17 cellular contexts compared by ENCODE assay signal in genomic region chr12:3379079-3379478, GRCh38.
DNase-seq lines count a peak whose midpoint lies in the region; ATAC-seq, FAIRE-seq and TF ChIP-seq lines count a peak whose summit lies in the region.
"Had no signal": no experiment of that assay in that cellular context is flagged by ENCODE, and none has a peak within 500 bp of the region (broad histone marks: within the 10 kb centered on the region; RNA-seq: fewer than 3 reads in every experiment).

No MANE protein-coding gene starts in this region.

- H3K4me3 ChIP-seq in right atrium auricular region (no peak overlapping the region), heart left ventricle (no peak overlapping the region), LNCaP clone FGC (ENCODE audit: low read depth, low read length) (no peak overlapping the region), H1 (ENCODE audit: extremely low read depth in 1 of 4, insufficient read depth in 2 of 4, low read depth in 3 of 4, low read length in 4 of 4) (no peak overlapping the region)
- H3K4me3 ChIP-seq: GM12878 had no signal

- no peaks in the 10 kb centered on the region for H3K9me3 ChIP-seq in right atrium auricular region
- H3K9me3 ChIP-seq in heart left ventricle: no peaks in the 10 kb centered on the region
- no peaks in the 10 kb centered on the region for H3K9me3 ChIP-seq in H1 (ENCODE audit: insufficient read depth in 2 of 2, low read depth in 1 of 2, low read length in 1 of 2)
- H3K9me3 ChIP-seq: BE2C had no signal

- TF ChIP-seq CTCF in right atrium auricular region (IDR thresholded peaks at IDR 0.05) (no peak), heart left ventricle (IDR thresholded peaks at IDR 0.05) (no peak), LNCaP clone FGC (IDR thresholded peaks at IDR 0.05; ENCODE audit: control insufficient read depth, extremely low read depth, insufficient read depth) (no peak), H1 (IDR thresholded peaks at IDR 0.05; ENCODE audit: control extremely low read depth in 1 of 3, insufficient read depth in 1 of 3, low read depth in 1 of 3, low read length in 3 of 3) (no peak)

- no peak overlapping the region for H3K9ac ChIP-seq in H1 (replicated peaks in 1 of 4; ENCODE audit: extremely low read depth in 1 of 4, low read depth in 3 of 4, low read length in 3 of 4)

- H3K18ac ChIP-seq in H1 (ENCODE audit: extremely low read depth, low read length): no peak overlapping the region; the same call in 1 of the 2 replicates

- H3K27ac ChIP-seq in right atrium auricular region: no peak overlapping the region
- no peak overlapping the region for H3K27ac ChIP-seq in heart left ventricle
- H3K27ac ChIP-seq in H1 (ENCODE audit: low read depth, low read length): no peak overlapping the region
- H3K27ac ChIP-seq: C4-2B had no signal

- H3K14ac ChIP-seq in H1 (ENCODE audit: insufficient read length): no peak overlapping the region

- no peak overlapping the region for H3K4ac ChIP-seq in H1 (replicated peaks; ENCODE audit: insufficient read length, low read depth, low read length)

- H2AFZ ChIP-seq in H1 (ENCODE audit: low read length): peak overlapping the region; percentile 77; the same call in 1 of the 2 replicates

- peak; percentile 7 for DNase-seq in right atrium auricular region (ENCODE audit: low spot score)
- no peak for DNase-seq in heart left ventricle
- DNase-seq in LNCaP clone FGC (ENCODE audit: low read depth): peak; percentile 59
- peak in 1 of 2 experiments; percentile 17 for DNase-seq in H1 (ENCODE audit: low read depth in 1 of 2, low spot score in 2 of 2)
- no peak for DNase-seq in NCI-H226
- DNase-seq in activated CD8-positive, alpha-beta memory T cell treated with anti-CD3 and anti-CD28 coated beads, Interleukin-2, amount 10 ng/mL, durations not matched to agents 7 days and 5 days: no peak
- DNase-seq: BE2C; CD4-positive, alpha-beta memory T cell; COR-L47; H7 had no signal

- H3K4me1 Mint-ChIP-seq in activated CD8-positive, alpha-beta memory T cell treated with anti-CD3 and anti-CD28 coated beads, Interleukin-2, amount 10 ng/mL, durations not matched to agents 7 days and 5 days: peaks cover 3% of the 10 kb centered on the region
- H3K4me1 Mint-ChIP-seq: CD4-positive, alpha-beta memory T cell; IgD-negative memory B cell had no signal

- no peak overlapping the region for H3K4me3 Mint-ChIP-seq in activated CD8-positive, alpha-beta memory T cell treated with anti-CD3 and anti-CD28 coated beads, Interleukin-2, amount 10 ng/mL, durations not matched to agents 7 days and 5 days
- H3K4me3 Mint-ChIP-seq: CD4-positive, alpha-beta memory T cell; IgD-negative memory B cell had no signal

- no peak overlapping the region for H2BK15ac ChIP-seq in H1 (ENCODE audit: low read length)

- 68 to 79% (median 73%) methylated on average over 6 of the region's 6 CpGs for WGBS in heart left ventricle, 4 donors
- 82% methylated on average over 6 of the region's 6 CpGs; no CpG with 5 or more reads in 1 of the 2 experiments for WGBS in H1 (ENCODE audit: extremely low coverage in 1 of 2, insufficient coverage in 1 of 2, insufficient read length in 1 of 2, insufficient replicate concordance in 2 of 2, low coverage in 1 of 2, low lambda C conversion rate in 2 of 2, missing lambda C conversion rate in 1 of 2), 2 experiments

- no peak overlapping the region for H3K27ac Mint-ChIP-seq in activated CD8-positive, alpha-beta memory T cell treated with anti-CD3 and anti-CD28 coated beads, Interleukin-2, amount 10 ng/mL, durations not matched to agents 7 days and 5 days
- H3K27ac Mint-ChIP-seq: IgD-negative memory B cell had no signal

- H2BK5ac ChIP-seq in H1 (ENCODE audit: low read depth, low read length): 0 out of 2 replicates have a peak overlapping the region, but pooled peaks have one; percentile 26

- no peak overlapping the region for H2AK5ac ChIP-seq in H1 (ENCODE audit: low read depth, low read length)

- peaks cover 0 to 15% of the 10 kb centered on the region in 2 donors for H3K4me1 ChIP-seq in right atrium auricular region
- peaks cover 0 to 19% (median 3%) of the 10 kb centered on the region in 12 donors for H3K4me1 ChIP-seq in heart left ventricle
- no peaks in the 10 kb centered on the region for H3K4me1 ChIP-seq in H1 (replicated peaks in 1 of 4; ENCODE audit: control insufficient read depth in 3 of 4, insufficient read depth in 4 of 4, low read length in 3 of 4)
- H3K4me1 ChIP-seq: BE2C had no signal

- H3K4me2 ChIP-seq in H1 (ENCODE audit: insufficient read depth in 1 of 2, low read depth in 2 of 2, low read length in 2 of 2): no peak overlapping the region

- no peaks in the 10 kb centered on the region for H4K20me1 ChIP-seq in H1 (replicated peaks in 1 of 2; ENCODE audit: control insufficient read depth in 1 of 2, insufficient read depth in 2 of 2, low read length in 2 of 2)

- no peak overlapping the region for H2BK12ac ChIP-seq in H1 (ENCODE audit: low read depth, low read length)

- H4K8ac ChIP-seq in H1 (ENCODE audit: extremely low read depth, insufficient read depth, low read length): no peak overlapping the region

- H3K79me1 ChIP-seq in H1 (ENCODE audit: low read depth, low read length): no peaks in the 10 kb centered on the region

- no peak for TF ChIP-seq EP300 in H1 (IDR thresholded peaks at IDR 0.05; ENCODE audit: borderline replicate concordance in 1 of 2, low read depth in 2 of 2, low read length in 2 of 2)

- H3K27me3 Mint-ChIP-seq in activated CD8-positive, alpha-beta memory T cell treated with anti-CD3 and anti-CD28 coated beads, Interleukin-2, amount 10 ng/mL, durations not matched to agents 7 days and 5 days: peaks cover 35% of the 10 kb centered on the region

- CTCF ChIA-PET in H1 (lab: Charles Lee; ENCODE audit: partially characterized antibody): interaction anchor here (2.0 kb wide), 1 partner anchor 9 kb away, joined by 6 read pairs; no protein-coding TSS in a partner anchor
- CTCF ChIA-PET in activated CD8-positive, alpha-beta memory T cell treated with anti-CD3 and anti-CD28 coated beads, Interleukin-2, amount 10 ng/mL, durations not matched to agents 7 days and 5 days (lab: Charles Lee): no interaction called here

- ATAC-seq in heart left ventricle (no peak), HG02852 (IDR thresholded peaks at IDR 0.05; ENCODE audit: unreplicated experiment) (no peak)
- ATAC-seq in activated CD8-positive, alpha-beta memory T cell treated with anti-CD3 and anti-CD28 coated beads, Interleukin-2, amount 10 ng/mL, durations not matched to agents 7 days and 5 days: no peak
- ATAC-seq: GM12878 had no signal

- no peak overlapping the region for H3K23ac ChIP-seq in H1 (ENCODE audit: insufficient read length)

- POLR2A ChIA-PET in H1 (lab: Charles Lee; ENCODE audit: partially characterized antibody): no interaction called here

- H2BK120ac ChIP-seq in H1 (replicated peaks; ENCODE audit: low read depth, low read length): no peak overlapping the region

- no peak for TF ChIP-seq RAD21 in H1 (IDR thresholded peaks at IDR 0.05 in 1 of 2, conservative IDR thresholded peaks at IDR 0.05 in 1 of 2; ENCODE audit: low read depth in 2 of 2, low read length in 2 of 2)

- H3K23me2 ChIP-seq in H1 (ENCODE audit: low read depth, low read length): no peaks in the 10 kb centered on the region; the same call in 1 of the 2 replicates

- H3K36me3 ChIP-seq in right atrium auricular region (no peaks in the 10 kb centered on the region), heart left ventricle (no peaks in the 10 kb centered on the region), H1 (ENCODE audit: control insufficient read depth in 2 of 4, insufficient read depth in 4 of 4, low read length in 3 of 4) (no peaks in the 10 kb centered on the region)
- H3K36me3 ChIP-seq: BE2C had no signal

- TF ChIP-seq POLR2A in heart left ventricle (IDR thresholded peaks at IDR 0.05): no peak
- no peak for TF ChIP-seq POLR2A in H1 (IDR thresholded peaks at IDR 0.05; ENCODE audit: control extremely low read depth in 1 of 2, low read depth in 2 of 2, low read length in 2 of 2)

- no peak for FAIRE-seq in H1 (lab: Jason Lieb, UNC)
- FAIRE-seq: A204.1, D721Med, GM12878, GM18507 had no signal

- no peak overlapping the region for H2BK20ac ChIP-seq in H1 (ENCODE audit: low read length)

- no peaks in the 10 kb centered on the region for H3K9me3 Mint-ChIP-seq in activated CD8-positive, alpha-beta memory T cell treated with anti-CD3 and anti-CD28 coated beads, Interleukin-2, amount 10 ng/mL, durations not matched to agents 7 days and 5 days (ENCODE audit: low read depth)

- intact Hi-C loops in heart left ventricle (cut with DNase I): no loop called here

- no peak overlapping the region for H4K91ac ChIP-seq in H1 (replicated peaks; ENCODE audit: insufficient read length, low read length)

- H3K36me3 Mint-ChIP-seq in activated CD8-positive, alpha-beta memory T cell treated with anti-CD3 and anti-CD28 coated beads, Interleukin-2, amount 10 ng/mL, durations not matched to agents 7 days and 5 days: no peaks in the 10 kb centered on the region
- H3K36me3 Mint-ChIP-seq: CD4-positive, alpha-beta memory T cell had no signal

- H3K56ac ChIP-seq in H1 (replicated peaks; ENCODE audit: insufficient read length, low read depth, low read length): no peak overlapping the region

- H3K27me3 ChIP-seq in right atrium auricular region (no peaks in the 10 kb centered on the region), heart left ventricle (no peaks in the 10 kb centered on the region), H1 (replicated peaks in 1 of 4; ENCODE audit: control insufficient read depth in 3 of 4, extremely low read depth in 1 of 4, insufficient read depth in 3 of 4, low read length in 3 of 4) (no peaks in the 10 kb centered on the region)

- H4K5ac ChIP-seq in H1 (ENCODE audit: insufficient read length, low read depth, low read length): no peak overlapping the region

- H3K79me2 ChIP-seq in H1 (ENCODE audit: control insufficient read depth in 1 of 2, insufficient read depth in 2 of 2, low read length in 2 of 2): no peaks in the 10 kb centered on the region

TF ChIP-seq in H1, 55 proteins besides CTCF, POLR2A, EP300 and RAD21 (continues in another document):
- TF ChIP-seq RBBP5 (IDR thresholded peaks at IDR 0.05; ENCODE audit: borderline replicate concordance, low read depth, low read length) (no peak), CBX5 (IDR thresholded peaks at IDR 0.05; ENCODE audit: low read depth, low read length) (no peak), KDM4A (IDR thresholded peaks at IDR 0.05; ENCODE audit: low read depth, low read length, severe bottlenecking) (no peak)
- TF ChIP-seq, protein P1, sequence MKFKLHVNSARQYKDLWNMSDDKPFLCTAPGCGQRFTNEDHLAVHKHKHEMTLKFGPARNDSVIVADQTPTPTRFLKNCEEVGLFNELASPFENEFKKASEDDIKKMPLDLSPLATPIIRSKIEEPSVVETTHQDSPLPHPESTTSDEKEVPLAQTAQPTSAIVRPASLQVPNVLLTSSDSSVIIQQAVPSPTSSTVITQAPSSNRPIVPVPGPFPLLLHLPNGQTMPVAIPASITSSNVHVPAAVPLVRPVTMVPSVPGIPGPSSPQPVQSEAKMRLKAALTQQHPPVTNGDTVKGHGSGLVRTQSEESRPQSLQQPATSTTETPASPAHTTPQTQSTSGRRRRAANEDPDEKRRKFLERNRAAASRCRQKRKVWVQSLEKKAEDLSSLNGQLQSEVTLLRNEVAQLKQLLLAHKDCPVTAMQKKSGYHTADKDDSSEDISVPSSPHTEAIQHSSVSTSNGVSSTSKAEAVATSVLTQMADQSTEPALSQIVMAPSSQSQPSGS (IDR thresholded peaks at IDR 0.05; ENCODE audit: low read length): no peak

Comparison
In these comparisons a context has a peak if more than half of its experiments do, and no peak if none do; other contexts are left out.
1. DNase-seq: peak in right atrium auricular region (single experiment) and LNCaP clone FGC (single experiment); none in heart left ventricle (0 of 5), NCI-H226 (single experiment) and activated CD8-positive, alpha-beta memory T cell treated with anti-CD3 and anti-CD28 coated beads, Interleukin-2, amount 10 ng/mL, durations not matched to agents 7 days and 5 days (single experiment).